ENCODE assay signal across 1 cellular context in the genomic region with DNA sequence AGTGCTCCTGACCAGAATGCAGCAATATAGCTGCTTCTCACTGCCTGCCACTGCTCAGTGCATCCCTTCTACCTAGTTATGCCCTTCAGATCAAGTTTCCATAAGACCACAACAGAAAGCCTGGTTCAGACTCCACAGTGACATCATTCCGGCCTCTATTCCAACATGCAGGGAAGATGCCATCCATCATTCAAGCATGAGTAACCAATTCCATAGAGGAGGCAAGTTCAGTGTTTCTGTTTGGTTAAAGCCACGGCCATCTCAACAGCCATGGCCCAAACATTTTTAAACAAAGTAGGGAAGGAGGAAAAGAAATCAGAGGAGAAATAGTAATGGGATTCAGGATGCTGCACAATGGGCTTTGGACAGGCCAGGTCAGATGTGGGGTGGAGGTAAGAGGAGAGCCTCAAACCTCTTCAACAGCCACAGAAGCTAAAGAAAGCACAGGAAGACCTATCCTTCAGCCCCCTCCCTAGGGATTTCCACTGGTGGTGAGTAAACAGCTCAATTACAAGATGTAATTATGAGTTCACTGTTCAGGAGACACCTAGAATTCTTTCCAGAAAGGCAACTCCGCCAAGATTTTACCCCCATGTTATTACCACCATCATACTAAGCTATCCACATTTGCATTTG.
TF ChIP-seq lines count a peak whose summit lies in the region.

No MANE protein-coding gene starts in this region.

TF ChIP-seq in SK-N-SH treated with all-trans-retinoic acid at 6 μM for 48 hours, 23 proteins besides CTCF, POLR2A, EP300 and RAD21 (continued from another document):
- TF ChIP-seq ZNF8 (CRISPR knock-in tag; IDR thresholded peaks at IDR 0.05) (no peak), ZNF565 (CRISPR knock-in tag; conservative IDR thresholded peaks at IDR 0.05; ENCODE audit: low read depth) (no peak)
TF ChIP-seq in SK-N-SH treated with all-trans-retinoic acid at 6 μM for 48 hours: peak in this region for 0.
